In genomic region chr1:78155121-78155520, GRCh38 we compare ENCODE assay signal across 18 cellular contexts.
DNase-seq lines count a peak whose midpoint lies in the region; ATAC-seq and TF ChIP-seq lines count a peak whose summit lies in the region.
"Had no signal": no experiment of that assay in that cellular context is flagged by ENCODE, and none has a peak within 500 bp of the region (broad histone marks: within the 10 kb centered on the region; RNA-seq: fewer than 3 reads in every experiment).

No MANE protein-coding gene starts in this region.

- H3K56ac ChIP-seq in H9 (ENCODE audit: insufficient read length, low read depth, low read length): no peak overlapping the region

- H3K4me2 ChIP-seq in H9 (ENCODE audit: insufficient read depth, insufficient read length, low read length): no peak overlapping the region

- H4K8ac ChIP-seq in H9 (replicated peaks; ENCODE audit: insufficient read length, low read depth, low read length): no peak overlapping the region

- no peak overlapping the region for H2BK20ac ChIP-seq in H9 (ENCODE audit: low read depth, low read length, poor library complexity, severe bottlenecking)

- no peaks in the 10 kb centered on the region for H3K9me3 ChIP-seq in H9 (ENCODE audit: control insufficient read depth, low read depth, low read length)
- no peaks in the 10 kb centered on the region for H3K9me3 ChIP-seq in NT2/D1 (ENCODE audit: insufficient read depth, low read length)
- H3K9me3 ChIP-seq in iPS DF 6.9 (ENCODE audit: control insufficient read depth, insufficient read depth, low read length): no peaks in the 10 kb centered on the region
- H3K9me3 ChIP-seq: Peyer's patch had no signal

- intact Hi-C loops in left colon (cut with DNase I, micrococcal nuclease): no loop called here

- CTCF ChIA-PET in activated CD4-positive, alpha-beta memory T cell treated with anti-CD3 and anti-CD28 coated beads, Interleukin-2, amount 10 ng/mL, durations not matched to agents 7 days and 5 days (lab: Charles Lee): no interaction called here

- no peak overlapping the region for H3K4ac ChIP-seq in H9 (ENCODE audit: low read depth, low read length)

- WGBS in H9 (ENCODE audit: extremely low coverage, insufficient read length, low lambda C conversion rate): no CpG with 5 or more reads among the region's 4 CpGs
- WGBS in iPS DF 6.9 (ENCODE audit: insufficient coverage, insufficient read length): no CpG with 5 or more reads among the region's 4 CpGs

- no peak overlapping the region for H3K9ac ChIP-seq in H9 (ENCODE audit: extremely low read depth, insufficient read length, low read length)
- no peak overlapping the region for H3K9ac ChIP-seq in NT2/D1 (ENCODE audit: insufficient read length, low read depth)

- no peaks in the 10 kb centered on the region for H3K36me3 ChIP-seq in NT2/D1 (ENCODE audit: insufficient read depth, insufficient read length, low read length)
- no peaks in the 10 kb centered on the region for H3K36me3 ChIP-seq in iPS DF 6.9 (ENCODE audit: control insufficient read depth, insufficient read depth, low read length)

- no peak overlapping the region for H3K23ac ChIP-seq in H9 (ENCODE audit: insufficient read length, low read depth, low read length)

- H3K27ac ChIP-seq in H9 (ENCODE audit: insufficient read length, low read depth, low read length) (no peak overlapping the region), iPS DF 6.9 (ENCODE audit: low read length) (no peak overlapping the region)
- H3K27ac ChIP-seq: Peyer's patch had no signal

- H3K79me2 ChIP-seq in H9 (ENCODE audit: insufficient read depth, low read length): no peaks in the 10 kb centered on the region

- H3K23me2 ChIP-seq in H9 (ENCODE audit: insufficient read length, low read depth, low read length, poor library complexity, severe bottlenecking): no peaks in the 10 kb centered on the region

- TF ChIP-seq CTCF in H9 (conservative IDR thresholded peaks at IDR 0.05): no peak

- H3K4me3 Mint-ChIP-seq in H9: peak overlapping the region in 1 of 2 experiments; percentile 24; a peak in 2 of 5 replicates
- no peak overlapping the region for H3K4me3 Mint-ChIP-seq in activated CD4-positive, alpha-beta memory T cell treated with anti-CD3 and anti-CD28 coated beads, Interleukin-2, amount 10 ng/mL, durations not matched to agents 7 days and 5 days
- H3K4me3 Mint-ChIP-seq: B cell; CD8-positive, alpha-beta memory T cell; IgD-negative memory B cell had no signal

- H3K27me3 ChIP-seq in H9 (ENCODE audit: insufficient read depth, low read length) (no peaks in the 10 kb centered on the region), NT2/D1 (ENCODE audit: insufficient read depth, insufficient read length) (peaks cover 4% of the 10 kb centered on the region), iPS DF 6.9 (ENCODE audit: control insufficient read depth, insufficient read depth, low read length) (no peaks in the 10 kb centered on the region)
- H3K27me3 ChIP-seq: Peyer's patch had no signal

- peaks cover 10 to 18% of the 10 kb centered on the region in 2 experiments for H3K4me1 Mint-ChIP-seq in H9
- no peaks in the 10 kb centered on the region for H3K4me1 Mint-ChIP-seq in activated CD4-positive, alpha-beta memory T cell treated with anti-CD3 and anti-CD28 coated beads, Interleukin-2, amount 10 ng/mL, durations not matched to agents 7 days and 5 days
- H3K4me1 Mint-ChIP-seq: B cell had no signal

- no peak overlapping the region for H3K14ac ChIP-seq in H9 (ENCODE audit: insufficient read depth, low read length)

- H2BK12ac ChIP-seq in H9 (ENCODE audit: insufficient read length, low read depth, low read length): no peak overlapping the region

- H2BK120ac ChIP-seq in H9 (ENCODE audit: low read depth, low read length, poor library complexity, severe bottlenecking): no peak overlapping the region

- peaks cover 5% of the 10 kb centered on the region for H3K27me3 Mint-ChIP-seq in H9 (ENCODE audit: low read depth)
- peaks cover 13% of the 10 kb centered on the region for H3K27me3 Mint-ChIP-seq in activated CD4-positive, alpha-beta memory T cell treated with anti-CD3 and anti-CD28 coated beads, Interleukin-2, amount 10 ng/mL, durations not matched to agents 7 days and 5 days

- H3T11ph ChIP-seq in H9 (ENCODE audit: low read length): no peak overlapping the region

- H4K5ac ChIP-seq in H9 (ENCODE audit: insufficient read length, low read depth, low read length): no peak overlapping the region

- H3K4me3 ChIP-seq in NT2/D1 (ENCODE audit: insufficient read length, low read depth) (no peak overlapping the region), iPS DF 6.9 (ENCODE audit: low read length) (no peak overlapping the region)
- H3K4me3 ChIP-seq: Peyer's patch had no signal

- no peak overlapping the region for H2BK5ac ChIP-seq in H9 (ENCODE audit: insufficient read length, low read length)

- ATAC-seq in left colon: no peak
- ATAC-seq: HCT116 had no signal

- H4K91ac ChIP-seq in H9 (ENCODE audit: insufficient read length, low read depth, low read length): no peak overlapping the region

- no peak overlapping the region for H2AFZ ChIP-seq in H9 (ENCODE audit: low read length)

- H3K18ac ChIP-seq in H9 (ENCODE audit: insufficient read length, low read depth, low read length): no peak overlapping the region

- no peaks in the 10 kb centered on the region; a peak in 1 of 5 replicates for H3K9me3 Mint-ChIP-seq in H9
- H3K9me3 Mint-ChIP-seq in activated CD4-positive, alpha-beta memory T cell treated with anti-CD3 and anti-CD28 coated beads, Interleukin-2, amount 10 ng/mL, durations not matched to agents 7 days and 5 days: no peaks in the 10 kb centered on the region
- H3K9me3 Mint-ChIP-seq: CD8-positive, alpha-beta memory T cell had no signal

- peak; percentile 78 for DNase-seq in H9
- DNase-seq in NT2/D1 (ENCODE audit: low read depth, low spot score): peak; percentile 80
- DNase-seq in iPS DF 6.9 (ENCODE audit: low read depth, low spot score): peak; percentile 43
- peak; percentile 43 for DNase-seq in renal cortical epithelial cell (ENCODE audit: low read depth)
- no peak for DNase-seq in activated CD4-positive, alpha-beta memory T cell treated with anti-CD3 and anti-CD28 coated beads, Interleukin-2, amount 10 ng/mL, durations not matched to agents 7 days and 5 days
- DNase-seq in left colon: no peak
- no peak for DNase-seq in NCI-H345 treated with DMSO at 0.1 percent for 48 hours (lab: John Stamatoyannopoulos, UW; ENCODE audit: unreplicated experiment)
- DNase-seq: CD8-positive, alpha-beta memory T cell; NCI-H1048; NCI-H2107; NCI-H345; NCI-H774; Peyer's patch; SHP77 treated with DMSO at 0.1 percent for 48 hours; SW 1271 had no signal

- POLR2A ChIA-PET in activated CD4-positive, alpha-beta memory T cell treated with anti-CD3 and anti-CD28 coated beads, Interleukin-2, amount 10 ng/mL, durations not matched to agents 7 days and 5 days (lab: Charles Lee): no interaction called here

- H2BK15ac ChIP-seq in H9 (ENCODE audit: low read depth, low read length): no peak overlapping the region

- peaks cover 0 to 5% (median 2%) of the 10 kb centered on the region in 3 experiments; a peak in 4 of 7 replicates for H3K36me3 Mint-ChIP-seq in H9 (ENCODE audit: insufficient read depth in 1 of 3, low read depth in 3 of 3)
- H3K36me3 Mint-ChIP-seq in activated CD4-positive, alpha-beta memory T cell treated with anti-CD3 and anti-CD28 coated beads, Interleukin-2, amount 10 ng/mL, durations not matched to agents 7 days and 5 days (ENCODE audit: low read depth): no peaks in the 10 kb centered on the region
- H3K36me3 Mint-ChIP-seq: CD8-positive, alpha-beta memory T cell; IgD-negative memory B cell had no signal

- no peak overlapping the region for H2AK5ac ChIP-seq in H9 (ENCODE audit: insufficient read length, low read length)

- H4K20me1 ChIP-seq in H9 (ENCODE audit: control insufficient read depth, insufficient read depth, insufficient read length): no peaks in the 10 kb centered on the region

- H3K4me1 ChIP-seq in H9 (ENCODE audit: insufficient read depth, low read length) (peaks cover 2% of the 10 kb centered on the region; the same call in 1 of the 2 replicates), NT2/D1 (ENCODE audit: insufficient read depth, insufficient read length) (no peaks in the 10 kb centered on the region), iPS DF 6.9 (ENCODE audit: control insufficient read depth, insufficient read depth, low read length) (no peaks in the 10 kb centered on the region; the same call in 1 of the 2 replicates)
- H3K4me1 ChIP-seq: Peyer's patch had no signal

- H3K27ac Mint-ChIP-seq in H9: no peak overlapping the region
- H3K27ac Mint-ChIP-seq in activated CD4-positive, alpha-beta memory T cell treated with anti-CD3 and anti-CD28 coated beads, Interleukin-2, amount 10 ng/mL, durations not matched to agents 7 days and 5 days: no peak overlapping the region
- H3K27ac Mint-ChIP-seq: B cell; CD8-positive, alpha-beta memory T cell; IgD-negative memory B cell had no signal

- no peaks in the 10 kb centered on the region for H3K79me1 ChIP-seq in H9 (ENCODE audit: insufficient read depth, low read depth, low read length, poor library complexity, severe bottlenecking)

Comparison
In these comparisons a context has a peak if more than half of its experiments do, and no peak if none do; other contexts are left out.
1. DNase-seq: peak in H9 (single experiment), NT2/D1 (single experiment), iPS DF 6.9 (single experiment) and renal cortical epithelial cell (single experiment); none in activated CD4-positive, alpha-beta memory T cell treated with anti-CD3 and anti-CD28 coated beads, Interleukin-2, amount 10 ng/mL, durations not matched to agents 7 days and 5 days (single experiment), left colon (0 of 2) and NCI-H345 treated with DMSO at 0.1 percent for 48 hours (single experiment).